ENCODE assay signal across 8 cellular contexts in genomic region chr20:35307666-35308653, GRCh38. TPM values are rescaled to one million over a fixed set of nuclear protein-coding genes. Genes with fewer than 3 reads are reported as not detected.
DNase-seq lines count a peak whose midpoint lies in the region; ATAC-seq and TF ChIP-seq lines count a peak whose summit lies in the region.

No MANE protein-coding gene starts in this region.

- DNase-seq in GM04503 (ENCODE audit: low read depth) (peak; percentile 96), SJCRH30 (peak; percentile 93 to 97), fibroblast of pulmonary artery (ENCODE audit: low read depth) (peak; percentile 69), sciatic nerve (ENCODE audit: low spot score) (no peak), NCI-H748 treated with DMSO at 0.1 percent for 48 hours (lab: John Stamatoyannopoulos, UW) (no peak), NCI-H1092 treated with DMSO at 0.1 percent for 48 hours (lab: John Stamatoyannopoulos, UW) (no peak)
- DNase-seq in stimulated activated naive CD4-positive, alpha-beta T cell treated with Interleukin-2 at 50 U/mL for 16 hours (lab: John Stamatoyannopoulos, UW) = no peak

- intact Hi-C loops in sciatic nerve (cut with DNase I) = loop anchor here (5.0 kb wide), 1 partner anchor 134 kb away; no protein-coding TSS in a partner anchor

- no peak overlapping the region for H3K4me3 ChIP-seq in SJCRH30
- H3K4me3 ChIP-seq in fibroblast of pulmonary artery (replicated peaks; ENCODE audit: low read depth, low read length) = no peak overlapping the region

- H3K27me3 ChIP-seq in SJCRH30 = no peaks in the 10 kb centered on the region

- H3K4me1 ChIP-seq in SJCRH30 = peaks cover 71% of the 10 kb centered on the region

- peak; percentile 51 for ATAC-seq in sciatic nerve
- no peak for ATAC-seq in GM18520 (IDR thresholded peaks at IDR 0.05; ENCODE audit: unreplicated experiment)

- no peak for TF ChIP-seq CTCF in fibroblast of pulmonary artery (IDR thresholded peaks at IDR 0.05; ENCODE audit: low read length, missing control alignments)

- H3K27ac ChIP-seq in SJCRH30 = peak overlapping the region; percentile 93

- no peaks in the 10 kb centered on the region for H3K9me3 ChIP-seq in SJCRH30 (replicated peaks)

- H3K36me3 ChIP-seq in SJCRH30 = no peaks in the 10 kb centered on the region

RNA-seq across cellular contexts. Expression of gene FAM83C, which starts 15.7 kb away (rescaled TPM):
- 0.10 TPM in 1 of 2 replicates, not detected in the other for total RNA-seq in SJCRH30 (2014; rRNA removed; shearing (Covaris generic))
- total RNA-seq in sciatic nerve = not detected

RNA-seq across cellular contexts. Expression of gene EIF6, which starts 23.4 kb away (rescaled TPM):
- 142 and 157 TPM in 2 replicates for total RNA-seq in SJCRH30 (2014; rRNA removed; shearing (Covaris generic))
- total RNA-seq in sciatic nerve = 66.9 TPM

RNA-seq across cellular contexts. Expression of gene MMP24OS, which starts 30.0 kb away (rescaled TPM):
- 19.6 and 20.4 TPM in 2 replicates for total RNA-seq in SJCRH30 (2014; rRNA removed; shearing (Covaris generic))
- total RNA-seq in sciatic nerve = 71.6 TPM

Comparison
In these comparisons a context has a peak if more than half of its experiments do, and no peak if none do; other contexts are left out.
1. DNase-seq: peak in GM04503 (single experiment), SJCRH30 (2 of 2) and fibroblast of pulmonary artery (single experiment); none in sciatic nerve (single experiment), stimulated activated naive CD4-positive, alpha-beta T cell treated with Interleukin-2 at 50 U/mL for 16 hours (single experiment), NCI-H748 treated with DMSO at 0.1 percent for 48 hours (single experiment) and NCI-H1092 treated with DMSO at 0.1 percent for 48 hours (single experiment).